In genomic region chr7:117993377-117994003, GRCh38 we compare ENCODE assay signal across 9 cellular contexts.
DNase-seq lines count a peak whose midpoint lies in the region; ATAC-seq and TF ChIP-seq lines count a peak whose summit lies in the region.
"Had no signal": no experiment of that assay in that cellular context is flagged by ENCODE, and none has a peak within 500 bp of the region (broad histone marks: within the 10 kb centered on the region; RNA-seq: fewer than 3 reads in every experiment).

No MANE protein-coding gene starts in this region.

- TF ChIP-seq CTCF in tibial nerve (IDR thresholded peaks at IDR 0.05): peak in 3 of 5 experiments; percentile 16 to 24 (median 21)

- no peak overlapping the region for H3K27ac ChIP-seq in tibial nerve
- H3K27ac ChIP-seq: epithelial cell of prostate had no signal

- H3K27me3 Mint-ChIP-seq in activated naive CD4-positive, alpha-beta T cell treated with anti-CD3 and anti-CD28 coated beads for 36 hours (ENCODE audit: low read depth): peaks cover 5% of the 10 kb centered on the region

- no peaks in the 10 kb centered on the region for H3K4me1 ChIP-seq in tibial nerve

- no peaks in the 10 kb centered on the region for H3K9me3 ChIP-seq in tibial nerve

- no peaks in the 10 kb centered on the region for H3K9me3 Mint-ChIP-seq in activated naive CD4-positive, alpha-beta T cell treated with anti-CD3 and anti-CD28 coated beads for 36 hours

- H3K36me3 Mint-ChIP-seq in activated naive CD4-positive, alpha-beta T cell treated with anti-CD3 and anti-CD28 coated beads for 36 hours (ENCODE audit: low read depth): no peaks in the 10 kb centered on the region

- DNase-seq in activated naive CD4-positive, alpha-beta T cell treated with anti-CD3 and anti-CD28 coated beads for 36 hours: peak; percentile 8
- no peak for DNase-seq in activated naive CD4-positive, alpha-beta T cell (lab: John Stamatoyannopoulos, UW)
- DNase-seq in HT1080 (ENCODE audit: low read depth) (peak; percentile 73), SKM-1 treated with dmso at 0.1 percent for 144 hours (lab: John Stamatoyannopoulos, UW; ENCODE audit: unreplicated experiment) (peak; percentile 52), globus pallidus (ENCODE audit: low spot score) (peak; percentile 25), tibial nerve (ENCODE audit: low spot score in 2 of 2) (no peak), KG1 (lab: John Stamatoyannopoulos, UW) (no peak)

- no peak overlapping the region for H3K27ac Mint-ChIP-seq in activated naive CD4-positive, alpha-beta T cell treated with anti-CD3 and anti-CD28 coated beads for 36 hours

- no peak overlapping the region for H3K4me3 Mint-ChIP-seq in activated naive CD4-positive, alpha-beta T cell treated with anti-CD3 and anti-CD28 coated beads for 36 hours

- TF ChIP-seq EP300 in tibial nerve (IDR thresholded peaks at IDR 0.05): no peak

- H3K36me3 ChIP-seq in tibial nerve: no peaks in the 10 kb centered on the region

- no peaks in the 10 kb centered on the region for H3K4me1 Mint-ChIP-seq in activated naive CD4-positive, alpha-beta T cell treated with anti-CD3 and anti-CD28 coated beads for 36 hours (ENCODE audit: low read depth)

- no peak overlapping the region for H3K4me3 ChIP-seq in tibial nerve

- no peak for TF ChIP-seq POLR2A in tibial nerve (IDR thresholded peaks at IDR 0.05)

- peak; percentile 96 for ATAC-seq in GM21619 (IDR thresholded peaks at IDR 0.05; ENCODE audit: unreplicated experiment)

- intact Hi-C loops in activated naive CD4-positive, alpha-beta T cell treated with anti-CD3 and anti-CD28 coated beads for 36 hours (cut with micrococcal nuclease): no loop called here

- no peaks in the 10 kb centered on the region for H3K27me3 ChIP-seq in tibial nerve

- CTCF ChIA-PET in activated naive CD4-positive, alpha-beta T cell treated with anti-CD3 and anti-CD28 coated beads for 36 hours (lab: Charles Lee): interaction anchor here (0.6 to 0.9 kb wide), 2 partner anchors 184 to 308 kb away, joined by 3 read pairs; no protein-coding TSS in a partner anchor

Comparison
In these comparisons a context has a peak if more than half of its experiments do, and no peak if none do; other contexts are left out.
1. DNase-seq: peak in activated naive CD4-positive, alpha-beta T cell treated with anti-CD3 and anti-CD28 coated beads for 36 hours (single experiment), HT1080 (single experiment), SKM-1 treated with dmso at 0.1 percent for 144 hours (single experiment) and globus pallidus (single experiment); none in activated naive CD4-positive, alpha-beta T cell (0 of 4), tibial nerve (0 of 2) and KG1 (single experiment).